In the genomic region with DNA sequence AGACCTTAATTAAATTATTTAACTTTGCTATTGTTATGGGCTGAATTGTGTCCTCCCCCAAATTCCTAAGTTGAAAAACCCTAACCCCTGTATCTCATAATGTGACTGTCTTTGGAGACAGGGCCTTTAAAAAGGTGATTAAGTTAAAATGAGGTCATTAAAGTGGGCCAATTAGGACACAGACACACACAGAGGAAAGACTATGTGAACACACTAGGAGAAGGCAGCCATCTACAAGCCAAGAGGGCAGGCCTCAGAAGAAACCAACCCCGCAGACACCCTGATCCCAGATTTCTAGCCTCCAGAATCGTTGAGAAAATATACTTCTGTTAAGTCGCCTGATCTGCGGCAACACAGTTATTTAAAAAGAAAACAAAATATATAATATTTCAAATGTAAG, we compare ENCODE assay signal across 11 cellular contexts. TPM values are rescaled to one million over a fixed set of nuclear protein-coding genes. Genes with fewer than 3 reads are reported as not detected.
DNase-seq lines count a peak whose midpoint lies in the region; ATAC-seq and TF ChIP-seq lines count a peak whose summit lies in the region.
"Had no signal": no experiment of that assay in that cellular context is flagged by ENCODE, and none has a peak within 500 bp of the region (broad histone marks: within the 10 kb centered on the region; RNA-seq: fewer than 3 reads in every experiment).

No MANE protein-coding gene starts in this region.

- H3K27ac Mint-ChIP-seq in GM23338, result no peak overlapping the region
- peak overlapping the region; percentile 89 for H3K27ac Mint-ChIP-seq in activated T-helper 2 cell treated with anti-CD3 and anti-CD28 coated beads, Interferon-gamma antibody, Interleukin-2, Interleukin-4, amounts not matched to agents 10 μg/mL and 5 μg/mL and 100 μg/mL, durations not matched to agents 14 hours and 24 hours and 36 hours

- ATAC-seq in DND-41 (ENCODE audit: insufficient read depth, low read depth), result no peak
- no peak for ATAC-seq in GM23338
- ATAC-seq in HG02973 (IDR thresholded peaks at IDR 0.05; ENCODE audit: unreplicated experiment), result no peak
- ATAC-seq: Right ventricle myocardium inferior had no signal

- no peak for TF ChIP-seq CTCF in DND-41 (IDR thresholded peaks at IDR 0.05; ENCODE audit: borderline replicate concordance, extremely low read depth, low read length, poor library complexity, severe bottlenecking)
- TF ChIP-seq CTCF in GM23338 (conservative IDR thresholded peaks at IDR 0.05; ENCODE audit: low read depth in 2 of 2), result no peak
- TF ChIP-seq CTCF in osteoblast (IDR thresholded peaks at IDR 0.05; ENCODE audit: extremely low read depth, low read depth, low read length), result no peak

- H3K27me3 ChIP-seq in DND-41 (ENCODE audit: insufficient read depth, low read length, poor library complexity) (no peaks in the 10 kb centered on the region), GM23338 (ENCODE audit: insufficient read depth) (peaks cover 8% of the 10 kb centered on the region), osteoblast (ENCODE audit: insufficient read depth, low read length) (no peaks in the 10 kb centered on the region)

- H3K36me3 ChIP-seq in DND-41 (ENCODE audit: insufficient read depth, low read length) (peaks cover 82% of the 10 kb centered on the region), GM23338 (ENCODE audit: insufficient read depth) (no peaks in the 10 kb centered on the region), osteoblast (ENCODE audit: insufficient read depth, low read length) (peaks cover 34% of the 10 kb centered on the region)

- no peak overlapping the region for H3K4me3 Mint-ChIP-seq in GM23338
- H3K4me3 Mint-ChIP-seq in activated T-helper 2 cell treated with anti-CD3 and anti-CD28 coated beads, Interferon-gamma antibody, Interleukin-2, Interleukin-4, amounts not matched to agents 10 μg/mL and 5 μg/mL and 100 μg/mL, durations not matched to agents 14 hours and 24 hours and 36 hours (ENCODE audit: low read depth), result peak overlapping the region; percentile 83

- H3K4me1 ChIP-seq in DND-41 (ENCODE audit: insufficient read depth, low read length) (peaks cover 84% of the 10 kb centered on the region), GM23338 (ENCODE audit: insufficient read depth) (peaks cover 55% of the 10 kb centered on the region), osteoblast (ENCODE audit: insufficient read depth, low read length) (peaks cover 59% of the 10 kb centered on the region)

- H3K4me3 ChIP-seq in DND-41 (ENCODE audit: low read depth in 1 of 2, low read length in 2 of 2) (peak overlapping the region in 1 of 2 experiments; percentile 81; a peak in 2 of 4 replicates), GM23338 (no peak overlapping the region), osteoblast (ENCODE audit: insufficient read depth, low read length) (no peak overlapping the region)
- H3K4me3 ChIP-seq: GM23248, thoracic aorta had no signal

- no peaks in the 10 kb centered on the region for H3K9me3 Mint-ChIP-seq in GM23338
- no peaks in the 10 kb centered on the region for H3K9me3 Mint-ChIP-seq in activated T-helper 2 cell treated with anti-CD3 and anti-CD28 coated beads, Interferon-gamma antibody, Interleukin-2, Interleukin-4, amounts not matched to agents 10 μg/mL and 5 μg/mL and 100 μg/mL, durations not matched to agents 14 hours and 24 hours and 36 hours

- H3F3A ChIP-seq in GM23338 (replicated peaks; ENCODE audit: low read depth), result no peaks in the 10 kb centered on the region

- no peaks in the 10 kb centered on the region for H3K27me3 Mint-ChIP-seq in GM23338 (ENCODE audit: insufficient read depth, low read depth, poor library complexity)
- no peaks in the 10 kb centered on the region for H3K27me3 Mint-ChIP-seq in activated T-helper 2 cell treated with anti-CD3 and anti-CD28 coated beads, Interferon-gamma antibody, Interleukin-2, Interleukin-4, amounts not matched to agents 10 μg/mL and 5 μg/mL and 100 μg/mL, durations not matched to agents 14 hours and 24 hours and 36 hours (ENCODE audit: low read depth)

- peaks cover 38% of the 10 kb centered on the region for H3K4me1 Mint-ChIP-seq in GM23338
- H3K4me1 Mint-ChIP-seq in activated T-helper 2 cell treated with anti-CD3 and anti-CD28 coated beads, Interferon-gamma antibody, Interleukin-2, Interleukin-4, amounts not matched to agents 10 μg/mL and 5 μg/mL and 100 μg/mL, durations not matched to agents 14 hours and 24 hours and 36 hours (ENCODE audit: low read depth), result peaks cover 48% of the 10 kb centered on the region

- H3K9me3 ChIP-seq in DND-41 (ENCODE audit: insufficient read depth, low read length, severe bottlenecking) (no peaks in the 10 kb centered on the region), osteoblast (ENCODE audit: low read depth, low read length) (no peaks in the 10 kb centered on the region)
- H3K9me3 ChIP-seq: Caco-2, thoracic aorta had no signal

- peak overlapping the region; percentile 56; the same call in 1 of the 2 replicates for H3K27ac ChIP-seq in DND-41 (ENCODE audit: low read length)
- H3K27ac ChIP-seq in GM23338 (ENCODE audit: low read depth), result no peak overlapping the region; the same call in 1 of the 2 replicates
- H3K27ac ChIP-seq in osteoblast (ENCODE audit: low read depth, low read length), result peak overlapping the region; percentile 47
- H3K27ac ChIP-seq: GM23248, thoracic aorta had no signal

- intact Hi-C loops in activated T-helper 2 cell treated with anti-CD3 and anti-CD28 coated beads, Interferon-gamma antibody, Interleukin-2, Interleukin-4, amounts not matched to agents 10 μg/mL and 5 μg/mL and 100 μg/mL, durations not matched to agents 14 hours and 24 hours and 36 hours (cut with micrococcal nuclease), result loop anchor here (1.0 to 10.0 kb wide), 4 partner anchors 8 to 1140 kb away; a partner anchor contains a TSS

- H2AFZ ChIP-seq in DND-41 (ENCODE audit: low read depth, low read length), result no peak overlapping the region
- no peak overlapping the region for H2AFZ ChIP-seq in GM23338
- no peak overlapping the region for H2AFZ ChIP-seq in osteoblast (ENCODE audit: low read length)
- H2AFZ ChIP-seq: GM23248 had no signal

- H3K4me2 ChIP-seq in DND-41 (ENCODE audit: insufficient read depth, low read length) (peak overlapping the region; percentile 80), GM23338 (no peak overlapping the region), osteoblast (ENCODE audit: insufficient read depth, low read length) (peak overlapping the region; percentile 91)

- H3K36me3 Mint-ChIP-seq in GM23338 (ENCODE audit: low read depth), result peaks cover 7% of the 10 kb centered on the region; the same call in 2 of the 3 replicates
- H3K36me3 Mint-ChIP-seq in activated T-helper 2 cell treated with anti-CD3 and anti-CD28 coated beads, Interferon-gamma antibody, Interleukin-2, Interleukin-4, amounts not matched to agents 10 μg/mL and 5 μg/mL and 100 μg/mL, durations not matched to agents 14 hours and 24 hours and 36 hours (ENCODE audit: low read depth), result peaks cover 86% of the 10 kb centered on the region

- H3K79me2 ChIP-seq in DND-41 (ENCODE audit: insufficient read depth, low read length) (peaks cover 100% of the 10 kb centered on the region), GM23338 (replicated peaks; ENCODE audit: insufficient read depth) (peaks cover 58% of the 10 kb centered on the region), osteoblast (ENCODE audit: insufficient read depth, low read length) (peaks cover 97% of the 10 kb centered on the region)

- peaks cover 76% of the 10 kb centered on the region for H4K20me1 ChIP-seq in DND-41 (ENCODE audit: insufficient read depth, low read length)
- H4K20me1 ChIP-seq in GM23338 (replicated peaks; ENCODE audit: insufficient read depth), result 0 out of 2 replicates have a peak, but pooled peaks cover 3% of the 10 kb centered on the region
- no peaks in the 10 kb centered on the region for H4K20me1 ChIP-seq in osteoblast (ENCODE audit: insufficient read depth, low read length)

- H3K9me2 ChIP-seq in GM23338 (ENCODE audit: insufficient read depth), result no peaks in the 10 kb centered on the region

- H3K9ac ChIP-seq in DND-41 (ENCODE audit: low read depth, low read length), result peak overlapping the region; percentile 26
- H3K9ac ChIP-seq: GM23248 had no signal

- DNase-seq in DND-41 (no peak), GM23338 (ENCODE audit: low spot score) (peak; percentile 14), osteoblast (ENCODE audit: insufficient read length, low spot score, missing footprints) (no peak), SHP77 treated with DMSO at 0.1 percent for 48 hours (lab: John Stamatoyannopoulos, UW) (no peak), NCI-H187 (lab: John Stamatoyannopoulos, UW) (no peak)
- no peak for DNase-seq in activated T-helper 2 cell treated with anti-CD3 and anti-CD28 coated beads, Interferon-gamma antibody, Interleukin-2, Interleukin-4, amounts not matched to agents 10 μg/mL and 5 μg/mL and 100 μg/mL, durations not matched to agents 14 hours and 24 hours and 36 hours (ENCODE audit: low spot score)
- DNase-seq: Caco-2, GM23248 had no signal

TF ChIP-seq in GM23338, 12 proteins besides CTCF, POLR2A, EP300 and RAD21 (continues in another document):
- TF ChIP-seq ZNF114 (CRISPR knock-in tag; IDR thresholded peaks at IDR 0.05) (no peak), EZH2phosphoT487 (IDR thresholded peaks at IDR 0.05; ENCODE audit: unreplicated experiment) (no peak)

RNA-seq across cellular contexts. Expression of a gene that starts 6.4 kb away (rescaled TPM):
- 12.8 and 13.7 TPM in 2 replicates for total RNA-seq in GM23338 (2014; rRNA removed; shearing (Covaris generic))
- polyA plus RNA-seq in GM23338 (2016; fragmentation: Nextera tagmentation; extraction: Ambion mirVana), result 4.3 and 5.7 TPM in 2 replicates
- 176 and 178 TPM in 2 replicates for total RNA-seq in activated T-helper 2 cell treated with anti-CD3 and anti-CD28 coated beads, Interferon-gamma antibody, Interleukin-2, Interleukin-4, amounts not matched to agents 10 μg/mL and 5 μg/mL and 100 μg/mL, durations not matched to agents 14 hours and 24 hours and 36 hours
- 139 and 140 TPM in 2 replicates for total RNA-seq in osteoblast
